In the genomic region with DNA sequence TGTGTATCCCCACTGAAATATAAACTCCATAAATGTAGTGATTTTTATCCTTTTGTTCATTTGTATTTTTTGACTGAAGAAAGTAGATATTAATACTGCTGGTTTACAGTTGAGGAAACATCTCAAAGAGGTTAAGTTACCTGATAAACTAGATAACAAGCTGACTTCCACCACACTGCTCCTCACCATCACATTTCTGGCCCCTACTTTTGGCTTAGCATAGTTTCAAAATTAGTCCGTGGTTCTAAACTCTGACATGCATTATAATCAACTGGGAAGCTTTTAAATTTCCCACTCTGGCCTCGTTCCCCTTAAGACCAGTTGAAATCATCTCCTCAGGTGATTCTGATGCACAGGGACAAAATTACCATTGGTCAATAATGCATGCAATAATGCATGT, we compare ENCODE assay signal across 34 cellular contexts.
"Had no signal": no experiment of that assay in that cellular context is flagged by ENCODE, and none has a peak within 500 bp of the region (broad histone marks: within the 10 kb centered on the region; RNA-seq: fewer than 3 reads in every experiment).

No MANE protein-coding gene starts in this region.

- DNase-seq: activated CD4-positive, alpha-beta T cell treated with anti-CD3 and anti-CD28 coated beads, Interleukin-2, amount 10 ng/mL, durations not matched to agents 7 days and 5 days; activated CD4-positive, alpha-beta T cell treated with anti-CD3 and anti-CD28 coated beads, Interleukin-2, amount 50 U/mL, for 48 hours; activated CD4-positive, CD25-positive, alpha-beta regulatory T cell; activated CD8-positive, alpha-beta memory T cell treated with anti-CD3 and anti-CD28 coated beads, Interleukin-2, amount 50 U/mL, for 4 hours; activated CD8-positive, alpha-beta T cell treated with anti-CD3 and anti-CD28 coated beads, Interleukin-2, amount 10 ng/mL, durations not matched to agents 7 days and 5 days; activated effector memory CD4-positive, alpha-beta T cell treated with Interleukin-2 at 50 U/mL for 16 hours; activated naive CD4-positive, alpha-beta T cell treated with anti-CD3 and anti-CD28 coated beads, Interleukin-2, amount 10 ng/mL, durations not matched to agents 7 days and 5 days; activated naive CD8-positive, alpha-beta T cell treated with anti-CD3 and anti-CD28 coated beads, Interleukin-2, amount 50 U/mL, for 24 hours; activated T-cell treated with anti-CD3 and anti-CD28 coated beads for 4 hours; activated T-cell treated with anti-CD3 and anti-CD28 coated beads, Interleukin-2, amount 50 U/mL, for 4 hours; anterior cingulate cortex; caudate nucleus; cerebellar nuclear complex; MG63; NCI-H1048; NCI-H1105 treated with DMSO at 0.1 percent for 48 hours; NCI-H1436; NCI-H1694; NCI-H1930; NCI-H2081 treated with DMSO at 0.1 percent for 48 hours; NCI-H345; NCI-H526; NCI-H748 treated with DMSO at 0.1 percent for 48 hours; NK-92 treated with Interleukin-12 subunit alpha and Interleukin-12 subunit beta, amount 100 ng/mL, for 24 hours; PC-3; Peyer's patch; RPMI8226; SIG-M5; SW 1271; T-helper 1 cell; T-helper 9 cell had no signal

- H3K9me3 ChIP-seq: MG63, Peyer's patch had no signal

- H3K36me3 ChIP-seq: MG63, Peyer's patch had no signal

- ATAC-seq: activated CD8-positive, alpha-beta T cell treated with anti-CD3 and anti-CD28 coated beads, Interleukin-2, amount 10 ng/mL, durations not matched to agents 7 days and 5 days; activated naive CD8-positive, alpha-beta T cell treated with anti-CD3 and anti-CD28 coated beads, Interleukin-2, amount 50 U/mL, for 24 hours; activated T-cell treated with anti-CD3 and anti-CD28 coated beads, Interleukin-2, amount 50 U/mL, for 4 hours; PC-3; Right ventricle myocardium inferior had no signal

- H3K27ac ChIP-seq: Peyer's patch, VCaP had no signal

- FAIRE-seq: bronchial epithelial cell had no signal

- H3K4me3 ChIP-seq: MG63, Peyer's patch had no signal

- H3K27me3 ChIP-seq: MG63, Peyer's patch had no signal
